ENCODE assay signal across 33 cellular contexts in the genomic region with DNA sequence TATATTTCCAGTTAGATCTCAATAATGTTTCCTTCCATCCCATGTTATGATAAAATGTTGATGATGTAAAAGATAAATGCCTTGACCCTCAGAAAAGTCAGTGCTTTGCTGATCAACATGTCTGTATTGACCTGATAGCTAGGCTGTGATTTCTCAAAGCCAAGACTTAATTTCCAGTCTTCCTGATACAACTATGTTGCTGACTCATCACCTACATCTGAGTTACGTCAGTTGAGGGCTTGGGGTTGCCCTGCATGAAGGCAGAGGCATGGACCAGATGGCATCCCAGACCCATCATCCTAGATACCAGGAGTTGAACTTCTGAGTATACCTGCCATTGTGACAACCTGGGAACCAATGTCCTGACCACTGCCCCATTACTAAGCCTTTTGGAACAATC. TPM values are rescaled to one million over a fixed set of nuclear protein-coding genes. Genes with fewer than 3 reads are reported as not detected.
"Had no signal": no experiment of that assay in that cellular context is flagged by ENCODE, and none has a peak within 500 bp of the region (broad histone marks: within the 10 kb centered on the region; RNA-seq: fewer than 3 reads in every experiment).

No MANE protein-coding gene starts in this region.

- H3K79me2 ChIP-seq: parathyroid adenoma had no signal

- H3K4me3 Mint-ChIP-seq: endodermal cell; mesothelial cell of epicardium; naive B cell; natural killer cell treated with Interleukin-12 subunit alpha and Interleukin-12 subunit beta and Interleukin-15 and Interleukin-18, amount 100 ng/mL, for 72 hours; neural crest cell; stimulated activated effector memory CD8-positive, alpha-beta T cell treated with anti-CD3 and anti-CD28 coated beads, Interleukin-12 subunit alpha, Interleukin-12 subunit beta, amount 100 ng/mL, for 72 hours had no signal

- H3K4me1 ChIP-seq: parathyroid adenoma, tibial nerve, upper lobe of left lung had no signal

- H3K9me3 Mint-ChIP-seq: natural killer cell treated with Interleukin-12 subunit alpha and Interleukin-12 subunit beta and Interleukin-15 and Interleukin-18, amount 100 ng/mL, for 72 hours; stimulated activated effector memory CD8-positive, alpha-beta T cell treated with anti-CD3 and anti-CD28 coated beads, Interleukin-12 subunit alpha, Interleukin-12 subunit beta, amount 100 ng/mL, for 72 hours had no signal

- DNase-seq: dorsolateral prefrontal cortex; effector CD8-positive, alpha-beta T cell; endodermal cell; head of caudate nucleus; kidney; mesenchymal stem cell; mucosa of descending colon; naive B cell; stimulated activated CD4-positive, alpha-beta T cell treated with anti-CD3 and anti-CD28 coated beads, Interleukin-2, amount 100 ng/mL, for 24 hours; stimulated activated CD4-positive, alpha-beta T cell treated with anti-CD3 and anti-CD28 coated beads, Interleukin-4, amount 100 ng/mL, for 24 hours; stimulated activated naive CD8-positive, alpha-beta T cell treated with anti-CD3 and anti-CD28 coated beads, Interleukin-15, Interleukin-2, amounts not matched to agents 100 U/mL and 50 U/mL, for 24 hours; substantia nigra; upper lobe of left lung had no signal

- ATAC-seq: left lobe of liver; mucosa of descending colon; natural killer cell treated with Interleukin-12 subunit alpha and Interleukin-12 subunit beta and Interleukin-15 and Interleukin-18, amount 100 ng/mL, for 72 hours; sciatic nerve; stimulated activated effector memory CD8-positive, alpha-beta T cell treated with anti-CD3 and anti-CD28 coated beads, Interleukin-12 subunit alpha, Interleukin-12 subunit beta, amount 100 ng/mL, for 72 hours; stimulated activated naive CD8-positive, alpha-beta T cell treated with anti-CD3 and anti-CD28 coated beads, Interleukin-15, Interleukin-2, amounts not matched to agents 100 U/mL and 50 U/mL, for 24 hours had no signal

- H3K27ac ChIP-seq: dorsolateral prefrontal cortex, esophagus muscularis mucosa, parathyroid adenoma, thoracic aorta, tibial nerve, upper lobe of left lung had no signal

- H3K27me3 Mint-ChIP-seq: progenitor cell of endocrine pancreas had no signal

- H3K36me3 ChIP-seq: esophagus muscularis mucosa, thoracic aorta, tibial nerve, upper lobe of left lung had no signal

- H2AFZ ChIP-seq: parathyroid adenoma had no signal

- H3K4me1 Mint-ChIP-seq: endodermal cell; mesothelial cell of epicardium; naive B cell; neural crest cell; stimulated activated effector memory CD8-positive, alpha-beta T cell treated with anti-CD3 and anti-CD28 coated beads, Interleukin-12 subunit alpha, Interleukin-12 subunit beta, amount 100 ng/mL, for 72 hours had no signal

- H3K4me3 ChIP-seq: dorsolateral prefrontal cortex, esophagus muscularis mucosa, lung, mucosa of descending colon, thoracic aorta, tibial nerve, upper lobe of left lung had no signal

- H3K9ac ChIP-seq: parathyroid adenoma had no signal

- H3K36me3 Mint-ChIP-seq: naive B cell; natural killer cell treated with Interleukin-12 subunit alpha and Interleukin-12 subunit beta and Interleukin-15 and Interleukin-18, amount 100 ng/mL, for 72 hours; stimulated activated effector memory CD8-positive, alpha-beta T cell treated with anti-CD3 and anti-CD28 coated beads, Interleukin-12 subunit alpha, Interleukin-12 subunit beta, amount 100 ng/mL, for 72 hours had no signal

- H3K27ac Mint-ChIP-seq: endodermal cell; mesothelial cell of epicardium; naive B cell; natural killer cell treated with Interleukin-12 subunit alpha and Interleukin-12 subunit beta and Interleukin-15 and Interleukin-18, amount 100 ng/mL, for 72 hours; progenitor cell of endocrine pancreas; stimulated activated effector memory CD8-positive, alpha-beta T cell treated with anti-CD3 and anti-CD28 coated beads, Interleukin-12 subunit alpha, Interleukin-12 subunit beta, amount 100 ng/mL, for 72 hours had no signal

- H3K9me3 ChIP-seq: esophagus muscularis mucosa, mucosa of descending colon, thoracic aorta, tibial nerve, upper lobe of left lung had no signal

- H3K27me3 ChIP-seq: tibial nerve, upper lobe of left lung had no signal

RNA-seq across cellular contexts. Expression of a gene that starts 4.8 kb away (rescaled TPM):
- total RNA-seq: cerebellum; dorsolateral prefrontal cortex; endodermal cell; epithelial cell of proximal tubule; esophagus muscularis mucosa; fibroblast of villous mesenchyme; frontal cortex; glomerular endothelial cell; kidney; left lobe of liver; liver; lung; mesothelial cell of epicardium; mucosa of descending colon; natural killer cell treated with Interleukin-12 subunit alpha and Interleukin-12 subunit beta and Interleukin-15 and Interleukin-18, amount 100 ng/mL, for 72 hours; neural crest cell; osteoblast; progenitor cell of endocrine pancreas; sciatic nerve; skeletal muscle tissue; thoracic aorta; tibial nerve; upper lobe of left lung had no signal
- polyA plus RNA-seq: liver, lung had no signal

RNA-seq across cellular contexts. Expression of a gene that starts 5.1 kb away (rescaled TPM):
- total RNA-seq: cerebellum; dorsolateral prefrontal cortex; endodermal cell; epithelial cell of proximal tubule; esophagus muscularis mucosa; fibroblast of villous mesenchyme; frontal cortex; glomerular endothelial cell; kidney; left lobe of liver; liver; lung; mesothelial cell of epicardium; mucosa of descending colon; natural killer cell treated with Interleukin-12 subunit alpha and Interleukin-12 subunit beta and Interleukin-15 and Interleukin-18, amount 100 ng/mL, for 72 hours; neural crest cell; osteoblast; progenitor cell of endocrine pancreas; sciatic nerve; skeletal muscle tissue; tibial nerve; upper lobe of left lung had no signal
- polyA plus RNA-seq: liver, lung had no signal

RNA-seq across cellular contexts. Expression of a gene that starts 10.4 kb away (rescaled TPM):
- total RNA-seq: cerebellum; dorsolateral prefrontal cortex; endodermal cell; epithelial cell of proximal tubule; esophagus muscularis mucosa; fibroblast of villous mesenchyme; frontal cortex; glomerular endothelial cell; kidney; left lobe of liver; liver; lung; mesothelial cell of epicardium; mucosa of descending colon; natural killer cell treated with Interleukin-12 subunit alpha and Interleukin-12 subunit beta and Interleukin-15 and Interleukin-18, amount 100 ng/mL, for 72 hours; neural crest cell; osteoblast; progenitor cell of endocrine pancreas; sciatic nerve; skeletal muscle tissue; thoracic aorta; tibial nerve; upper lobe of left lung had no signal
- polyA plus RNA-seq: liver, lung had no signal

RNA-seq across cellular contexts. Expression of a gene that starts 15.3 kb away (rescaled TPM):
- total RNA-seq: cerebellum; dorsolateral prefrontal cortex; endodermal cell; epithelial cell of proximal tubule; esophagus muscularis mucosa; fibroblast of villous mesenchyme; frontal cortex; glomerular endothelial cell; kidney; left lobe of liver; liver; lung; mesothelial cell of epicardium; mucosa of descending colon; natural killer cell treated with Interleukin-12 subunit alpha and Interleukin-12 subunit beta and Interleukin-15 and Interleukin-18, amount 100 ng/mL, for 72 hours; neural crest cell; osteoblast; progenitor cell of endocrine pancreas; sciatic nerve; skeletal muscle tissue; thoracic aorta; tibial nerve; upper lobe of left lung had no signal
- polyA plus RNA-seq: liver, lung had no signal

RNA-seq across cellular contexts. Expression of a gene that starts 25.9 kb away (rescaled TPM):
- total RNA-seq: cerebellum; dorsolateral prefrontal cortex; endodermal cell; epithelial cell of proximal tubule; esophagus muscularis mucosa; fibroblast of villous mesenchyme; frontal cortex; glomerular endothelial cell; kidney; left lobe of liver; liver; lung; mesothelial cell of epicardium; mucosa of descending colon; natural killer cell treated with Interleukin-12 subunit alpha and Interleukin-12 subunit beta and Interleukin-15 and Interleukin-18, amount 100 ng/mL, for 72 hours; neural crest cell; osteoblast; progenitor cell of endocrine pancreas; sciatic nerve; skeletal muscle tissue; thoracic aorta; tibial nerve; upper lobe of left lung had no signal
- polyA plus RNA-seq: liver, lung had no signal
